8 cellular contexts compared by ENCODE assay signal in genomic region chr1:46131727-46132528, GRCh38. TPM values are rescaled to one million over a fixed set of nuclear protein-coding genes. Genes with fewer than 3 reads are reported as not detected.
DNase-seq lines count a peak whose midpoint lies in the region; ATAC-seq and TF ChIP-seq lines count a peak whose summit lies in the region.

No MANE protein-coding gene starts in this region.

- peaks cover 51% of the 10 kb centered on the region for H3K27me3 Mint-ChIP-seq in activated CD8-positive, alpha-beta T cell treated with anti-CD3 and anti-CD28 coated beads for 36 hours
- H3K27me3 Mint-ChIP-seq in natural killer cell treated with Interleukin-12 subunit alpha and Interleukin-12 subunit beta and Interleukin-15 and Interleukin-18, amount 100 ng/mL, for 72 hours: peaks cover 12 to 20% of the 10 kb centered on the region in 2 donors

- H3K27ac ChIP-seq in esophagus (ENCODE audit: low read depth in 2 of 2, low read length in 1 of 2): peak overlapping the region; percentile 89 to 93
- H3K27ac ChIP-seq in urinary bladder (ENCODE audit: low read depth): peak overlapping the region; percentile 34

- peaks cover 27% of the 10 kb centered on the region for H3K4me1 Mint-ChIP-seq in activated CD8-positive, alpha-beta T cell treated with anti-CD3 and anti-CD28 coated beads for 36 hours (ENCODE audit: low read depth)
- peaks cover 23% of the 10 kb centered on the region in 2 donors for H3K4me1 Mint-ChIP-seq in natural killer cell treated with Interleukin-12 subunit alpha and Interleukin-12 subunit beta and Interleukin-15 and Interleukin-18, amount 100 ng/mL, for 72 hours (ENCODE audit: low read depth in 2 of 2)

- no peak for TF ChIP-seq CTCF in GM12865 (IDR thresholded peaks at IDR 0.05; ENCODE audit: insufficient read depth, low read depth, low read length, missing control alignments)
- no peak for TF ChIP-seq CTCF in activated CD8-positive, alpha-beta T cell treated with anti-CD3 and anti-CD28 coated beads for 36 hours (IDR thresholded peaks at IDR 0.05)

- no peaks in the 10 kb centered on the region for H3K9me3 ChIP-seq in esophagus (ENCODE audit: control insufficient read depth in 2 of 2, insufficient read depth in 1 of 2, low read depth in 1 of 2, low read length in 1 of 2)

- peak overlapping the region; percentile 100 for H3K4me3 ChIP-seq in GM12865 (ENCODE audit: low read depth, low read length)
- H3K4me3 ChIP-seq in esophagus (ENCODE audit: low read depth in 1 of 2, low read length in 2 of 2): peak overlapping the region; percentile 58 to 61
- H3K4me3 ChIP-seq in urinary bladder (ENCODE audit: low read depth, low read length): peak overlapping the region; percentile 72

- no peak for ATAC-seq in activated CD8-positive, alpha-beta T cell treated with anti-CD3 and anti-CD28 coated beads for 36 hours
- no peak for ATAC-seq in natural killer cell treated with Interleukin-12 subunit alpha and Interleukin-12 subunit beta and Interleukin-15 and Interleukin-18, amount 100 ng/mL, for 72 hours
- no peak for ATAC-seq in HG02852 (IDR thresholded peaks at IDR 0.05; ENCODE audit: unreplicated experiment)
- no peak for ATAC-seq in HG03354 (IDR thresholded peaks at IDR 0.05; ENCODE audit: poor library complexity, severe bottlenecking, unreplicated experiment)

- peak; percentile 51 for DNase-seq in GM12865 (ENCODE audit: low read depth)
- DNase-seq in NCI-H2227 (lab: John Stamatoyannopoulos, UW; ENCODE audit: unreplicated experiment): peak; percentile 63
- DNase-seq in activated CD8-positive, alpha-beta T cell treated with anti-CD3 and anti-CD28 coated beads for 36 hours: peak; percentile 62
- DNase-seq in natural killer cell treated with Interleukin-12 subunit alpha and Interleukin-12 subunit beta and Interleukin-15 and Interleukin-18, amount 100 ng/mL, for 72 hours (ENCODE audit: low spot score): no peak

- H3K9me3 Mint-ChIP-seq in activated CD8-positive, alpha-beta T cell treated with anti-CD3 and anti-CD28 coated beads for 36 hours: no peaks in the 10 kb centered on the region
- no peaks in the 10 kb centered on the region for H3K9me3 Mint-ChIP-seq in natural killer cell treated with Interleukin-12 subunit alpha and Interleukin-12 subunit beta and Interleukin-15 and Interleukin-18, amount 100 ng/mL, for 72 hours

- peaks cover 0 to 2% of the 10 kb centered on the region in 2 donors for H3K27me3 ChIP-seq in esophagus (ENCODE audit: control insufficient read depth in 1 of 2, insufficient read depth in 2 of 2, low read length in 2 of 2)

- peak overlapping the region; percentile 83 for H3K4me3 Mint-ChIP-seq in activated CD8-positive, alpha-beta T cell treated with anti-CD3 and anti-CD28 coated beads for 36 hours
- peak overlapping the region; percentile 95 for H3K4me3 Mint-ChIP-seq in natural killer cell treated with Interleukin-12 subunit alpha and Interleukin-12 subunit beta and Interleukin-15 and Interleukin-18, amount 100 ng/mL, for 72 hours

- CTCF ChIA-PET in activated CD8-positive, alpha-beta T cell treated with anti-CD3 and anti-CD28 coated beads for 36 hours (lab: Charles Lee): interaction anchor here (1.4 kb wide), 1 partner anchor 92 kb away, joined by 5 read pairs; no protein-coding TSS in a partner anchor

- H3K36me3 Mint-ChIP-seq in activated CD8-positive, alpha-beta T cell treated with anti-CD3 and anti-CD28 coated beads for 36 hours (ENCODE audit: low read depth): peaks cover 2% of the 10 kb centered on the region
- H3K36me3 Mint-ChIP-seq in natural killer cell treated with Interleukin-12 subunit alpha and Interleukin-12 subunit beta and Interleukin-15 and Interleukin-18, amount 100 ng/mL, for 72 hours: no peaks in the 10 kb centered on the region

- POLR2A ChIA-PET in activated CD8-positive, alpha-beta T cell treated with anti-CD3 and anti-CD28 coated beads for 36 hours (lab: Charles Lee): interaction anchor here (0.8 to 1.2 kb wide), 5 partner anchors 14 to 95 kb away, joined by 3 to 4 read pairs (median 4); no protein-coding TSS in a partner anchor

- H3K4me1 ChIP-seq in esophagus (ENCODE audit: control insufficient read depth in 2 of 2, insufficient read depth in 2 of 2, low read length in 1 of 2) (peaks cover 0 to 4% of the 10 kb centered on the region in 2 donors), urinary bladder (ENCODE audit: insufficient read depth) (no peaks in the 10 kb centered on the region)

- H3K36me3 ChIP-seq in esophagus (ENCODE audit: control insufficient read depth in 2 of 2, insufficient read depth in 2 of 2, low read length in 1 of 2) (no peaks in the 10 kb centered on the region), urinary bladder (ENCODE audit: insufficient read depth) (no peaks in the 10 kb centered on the region)

- WGBS in esophagus, 2 donors: 2% methylated on average over 38 of the region's 38 CpGs
- under 1% methylated on average over 38 of the region's 38 CpGs for WGBS in urinary bladder

- H3K27ac Mint-ChIP-seq in activated CD8-positive, alpha-beta T cell treated with anti-CD3 and anti-CD28 coated beads for 36 hours: peak overlapping the region; percentile 97
- peak overlapping the region; percentile 98 to 99 for H3K27ac Mint-ChIP-seq in natural killer cell treated with Interleukin-12 subunit alpha and Interleukin-12 subunit beta and Interleukin-15 and Interleukin-18, amount 100 ng/mL, for 72 hours

- intact Hi-C loops in activated CD8-positive, alpha-beta T cell treated with anti-CD3 and anti-CD28 coated beads for 36 hours (cut with micrococcal nuclease): no loop called here

RNA-seq across cellular contexts. Expression of gene PIK3R3, which starts 0.5 kb away (rescaled TPM):
- 1 to 10 TPM; 1.3 to 1.4 TPM for total RNA-seq in activated CD8-positive, alpha-beta T cell treated with anti-CD3 and anti-CD28 coated beads for 36 hours
- polyA plus RNA-seq in esophagus (1 to 10 TPM; 1.3 to 2.6 TPM), urinary bladder (24.7 TPM)
- total RNA-seq in natural killer cell treated with Interleukin-12 subunit alpha and Interleukin-12 subunit beta and Interleukin-15 and Interleukin-18, amount 100 ng/mL, for 72 hours: 1 to 10 TPM; 3.3 to 7.4 TPM
- 16.2 TPM for total RNA-seq in urinary bladder

RNA-seq across cellular contexts. Expression of gene TSPAN1, which starts 43.0 kb away (rescaled TPM):
- total RNA-seq in activated CD8-positive, alpha-beta T cell treated with anti-CD3 and anti-CD28 coated beads for 36 hours: not detected
- 1 to 10 TPM; 2.2 to 2.3 TPM for polyA plus RNA-seq in esophagus
- total RNA-seq in natural killer cell treated with Interleukin-12 subunit alpha and Interleukin-12 subunit beta and Interleukin-15 and Interleukin-18, amount 100 ng/mL, for 72 hours: not detected
- total RNA-seq in urinary bladder: 7.9 TPM
- polyA plus RNA-seq in urinary bladder: 56.5 TPM

RNA-seq across cellular contexts. Expression of gene P3R3URF, which starts 44.4 kb away (rescaled TPM):
- total RNA-seq in activated CD8-positive, alpha-beta T cell treated with anti-CD3 and anti-CD28 coated beads for 36 hours: not detected
- polyA plus RNA-seq in esophagus (not detected), urinary bladder (not detected)
- not detected for total RNA-seq in natural killer cell treated with Interleukin-12 subunit alpha and Interleukin-12 subunit beta and Interleukin-15 and Interleukin-18, amount 100 ng/mL, for 72 hours
- total RNA-seq in urinary bladder: not detected
